ENCODE assay signal across 24 cellular contexts in the genomic region with DNA sequence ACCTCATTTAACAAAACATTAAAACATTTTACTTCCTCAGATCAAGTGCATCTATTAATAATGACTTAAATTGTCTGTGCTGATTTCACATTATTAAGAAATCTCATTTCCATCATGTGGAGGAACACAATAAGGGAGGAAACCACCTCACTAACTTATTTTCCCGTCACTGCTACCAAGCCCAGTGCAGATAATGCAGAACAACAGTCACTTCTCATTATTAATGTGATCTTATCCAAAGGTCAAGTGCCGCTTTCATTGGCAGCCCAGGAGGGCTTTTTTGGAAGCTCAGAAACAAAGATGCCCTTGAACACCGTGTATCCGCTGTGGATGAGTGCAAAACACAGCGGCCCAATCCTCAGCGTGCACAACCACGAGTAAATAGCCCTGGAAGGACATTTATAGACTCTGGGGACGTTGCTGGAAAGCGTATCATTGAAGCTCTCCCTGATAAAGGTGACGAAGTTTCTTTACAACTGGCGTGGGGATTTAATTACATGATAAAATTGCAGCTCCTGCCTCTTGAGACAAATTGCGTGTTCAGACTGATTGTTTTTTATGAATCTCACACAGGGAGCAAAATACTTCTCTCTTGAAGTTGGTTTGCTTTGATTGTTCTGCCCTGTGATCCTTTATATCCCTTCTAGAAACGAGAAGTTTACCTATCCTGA. TPM values are rescaled to one million over a fixed set of nuclear protein-coding genes. Genes with fewer than 3 reads are reported as not detected.
DNase-seq lines count a peak whose midpoint lies in the region; ATAC-seq and TF ChIP-seq lines count a peak whose summit lies in the region.
"Had no signal": no experiment of that assay in that cellular context is flagged by ENCODE, and none has a peak within 500 bp of the region (broad histone marks: within the 10 kb centered on the region; RNA-seq: fewer than 3 reads in every experiment).

No MANE protein-coding gene starts in this region.

- H3K27ac ChIP-seq in psoas muscle: peak overlapping the region; percentile 27
- H3K27ac ChIP-seq in trophoblast cell (ENCODE audit: low read depth, low read length): no peak overlapping the region
- H3K27ac ChIP-seq: C4-2B, dorsolateral prefrontal cortex, neutrophil, vagina had no signal

- H3K4me3 ChIP-seq in psoas muscle: no peak overlapping the region
- H3K4me3 ChIP-seq in trophoblast cell (ENCODE audit: low read depth, low read length): no peak overlapping the region
- H3K4me3 ChIP-seq: dorsolateral prefrontal cortex, vagina had no signal

- H3K14ac ChIP-seq in trophoblast cell (ENCODE audit: low read length): no peak overlapping the region

- H3K4ac ChIP-seq in trophoblast cell (ENCODE audit: low read depth, low read length): no peak overlapping the region

- H3K36me3 ChIP-seq in psoas muscle (ENCODE audit: insufficient read depth in 1 of 2, low read depth in 1 of 2) (no peaks in the 10 kb centered on the region), trophoblast cell (ENCODE audit: control insufficient read depth in 1 of 2, insufficient read depth in 2 of 2, low read length in 2 of 2) (no peaks in the 10 kb centered on the region)
- H3K36me3 ChIP-seq: neutrophil, vagina had no signal

- no peaks in the 10 kb centered on the region for H3K79me2 ChIP-seq in trophoblast cell (ENCODE audit: control insufficient read depth, insufficient read depth, low read length, poor library complexity)

- H2AK5ac ChIP-seq in trophoblast cell (ENCODE audit: low read length): no peak overlapping the region

- intact Hi-C loops in Right ventricle myocardium superior (cut with DNase I): no loop called here
- intact Hi-C loops in psoas muscle (cut with DNase I): no loop called here

- no peak overlapping the region for H2BK12ac ChIP-seq in trophoblast cell (ENCODE audit: low read length)

- H2BK5ac ChIP-seq in trophoblast cell (ENCODE audit: low read depth, low read length, poor library complexity): no peak overlapping the region

- CTCF ChIA-PET in activated CD4-positive, alpha-beta memory T cell treated with anti-CD3 and anti-CD28 coated beads, Interleukin-2, amount 10 ng/mL, durations not matched to agents 7 days and 5 days (lab: Charles Lee): no interaction called here

- no peak overlapping the region for H4K12ac ChIP-seq in trophoblast cell (ENCODE audit: low read depth, low read length)

- H3K4me1 ChIP-seq in psoas muscle (peaks cover 32% of the 10 kb centered on the region), trophoblast cell (ENCODE audit: control insufficient read depth in 1 of 2, insufficient read depth in 2 of 2, low read length in 2 of 2) (peaks cover 3 to 4% of the 10 kb centered on the region in 2 experiments)
- H3K4me1 ChIP-seq: vagina had no signal

- H3K9me3 Mint-ChIP-seq in activated CD4-positive, alpha-beta memory T cell treated with anti-CD3 and anti-CD28 coated beads, Interleukin-2, amount 10 ng/mL, durations not matched to agents 7 days and 5 days: no peaks in the 10 kb centered on the region
- H3K9me3 Mint-ChIP-seq: activated T-helper 17 cell treated with anti-CD3 and anti-CD28 coated beads, Interleukin-2, amount 50 U/mL, for 72 hours had no signal

- no peak overlapping the region for H4K8ac ChIP-seq in trophoblast cell (ENCODE audit: low read depth, low read length)

- H3K9ac ChIP-seq in trophoblast cell (ENCODE audit: low read length): no peak overlapping the region

- no peak overlapping the region for H3K27ac Mint-ChIP-seq in activated CD4-positive, alpha-beta memory T cell treated with anti-CD3 and anti-CD28 coated beads, Interleukin-2, amount 10 ng/mL, durations not matched to agents 7 days and 5 days
- H3K27ac Mint-ChIP-seq: activated naive CD8-positive, alpha-beta T cell; activated T-helper 17 cell treated with anti-CD3 and anti-CD28 coated beads, Interleukin-2, amount 50 U/mL, for 72 hours; stimulated activated memory B cell treated with anti-CD40 and anti-IgM and Interleukin-4, amounts not matched to agents 10 μg/mL and 1 μg/mL and 100 μg/mL, for 72 hours had no signal

- TF ChIP-seq CTCF in psoas muscle (IDR thresholded peaks at IDR 0.05): no peak

- H3K36me3 Mint-ChIP-seq in activated CD4-positive, alpha-beta memory T cell treated with anti-CD3 and anti-CD28 coated beads, Interleukin-2, amount 10 ng/mL, durations not matched to agents 7 days and 5 days (ENCODE audit: low read depth): no peaks in the 10 kb centered on the region
- H3K36me3 Mint-ChIP-seq: activated naive CD8-positive, alpha-beta T cell; stimulated activated memory B cell treated with anti-CD40 and anti-IgM and Interleukin-4, amounts not matched to agents 10 μg/mL and 1 μg/mL and 100 μg/mL, for 72 hours had no signal

- H3K4me2 ChIP-seq in trophoblast cell (ENCODE audit: low read length): no peak overlapping the region

- H3K4me3 Mint-ChIP-seq in activated CD4-positive, alpha-beta memory T cell treated with anti-CD3 and anti-CD28 coated beads, Interleukin-2, amount 10 ng/mL, durations not matched to agents 7 days and 5 days: no peak overlapping the region
- H3K4me3 Mint-ChIP-seq: activated naive CD8-positive, alpha-beta T cell; activated T-helper 17 cell treated with anti-CD3 and anti-CD28 coated beads, Interleukin-2, amount 50 U/mL, for 72 hours; stimulated activated memory B cell treated with anti-CD40 and anti-IgM and Interleukin-4, amounts not matched to agents 10 μg/mL and 1 μg/mL and 100 μg/mL, for 72 hours had no signal

- H2AFZ ChIP-seq in trophoblast cell (ENCODE audit: insufficient read depth, low read length, poor library complexity): no peak overlapping the region

- POLR2A ChIA-PET in activated CD4-positive, alpha-beta memory T cell treated with anti-CD3 and anti-CD28 coated beads, Interleukin-2, amount 10 ng/mL, durations not matched to agents 7 days and 5 days (lab: Charles Lee): no interaction called here

- ATAC-seq in Right ventricle myocardium superior (ENCODE audit: poor library complexity) (peak; percentile 77), psoas muscle (peak in 3 of 4 donors; percentile 41 to 62 (median 44))
- ATAC-seq: activated T-helper 17 cell treated with anti-CD3 and anti-CD28 coated beads, Interleukin-2, amount 50 U/mL, for 72 hours; stimulated activated memory B cell treated with anti-CD40 and anti-IgM and Interleukin-4, amounts not matched to agents 10 μg/mL and 1 μg/mL and 100 μg/mL, for 72 hours had no signal

- no peak overlapping the region for H4K91ac ChIP-seq in trophoblast cell (ENCODE audit: low read depth, low read length)

- H3K79me1 ChIP-seq in trophoblast cell (ENCODE audit: low read length): no peaks in the 10 kb centered on the region

- H3K9me3 ChIP-seq in psoas muscle: no peaks in the 10 kb centered on the region
- H3K9me3 ChIP-seq in trophoblast cell (ENCODE audit: insufficient read depth, low read depth, low read length): no peaks in the 10 kb centered on the region
- H3K9me3 ChIP-seq: neutrophil, vagina had no signal

- no peaks in the 10 kb centered on the region for H3K27me3 ChIP-seq in psoas muscle (ENCODE audit: insufficient read depth in 3 of 3, low read length in 2 of 3)
- H3K27me3 ChIP-seq in trophoblast cell (ENCODE audit: insufficient read depth, low read length): no peaks in the 10 kb centered on the region
- H3K27me3 ChIP-seq: vagina had no signal

- no peak overlapping the region for H3K18ac ChIP-seq in trophoblast cell (ENCODE audit: low read length)

- H3K4me1 Mint-ChIP-seq in activated CD4-positive, alpha-beta memory T cell treated with anti-CD3 and anti-CD28 coated beads, Interleukin-2, amount 10 ng/mL, durations not matched to agents 7 days and 5 days: no peaks in the 10 kb centered on the region
- H3K4me1 Mint-ChIP-seq: activated T-helper 17 cell treated with anti-CD3 and anti-CD28 coated beads, Interleukin-2, amount 50 U/mL, for 72 hours; stimulated activated memory B cell treated with anti-CD40 and anti-IgM and Interleukin-4, amounts not matched to agents 10 μg/mL and 1 μg/mL and 100 μg/mL, for 72 hours had no signal

- H2BK120ac ChIP-seq in trophoblast cell (ENCODE audit: insufficient read depth, low read length, poor library complexity): no peak overlapping the region

- WGBS in psoas muscle, 3 donors: 13 to 23% (median 13%) methylated on average over 13 of the region's 13 CpGs
- no CpG with 5 or more reads among the region's 13 CpGs for WGBS in trophoblast cell (ENCODE audit: extremely low coverage, insufficient coverage, insufficient read length)

- no peak overlapping the region for H3K23ac ChIP-seq in trophoblast cell (ENCODE audit: low read length)

- DNase-seq in DMS79 (lab: John Stamatoyannopoulos, UW) (peak; percentile 52), NCI-H2227 (lab: John Stamatoyannopoulos, UW; ENCODE audit: unreplicated experiment) (peak; percentile 64), Right ventricle myocardium superior (peak; percentile 58), psoas muscle (no peak), trophoblast cell (no peak)
- DNase-seq in activated naive CD4-positive, alpha-beta T cell treated with Interleukin-2 at 50 U/mL for 16 hours: no peak
- no peak for DNase-seq in activated CD4-positive, alpha-beta memory T cell treated with anti-CD3 and anti-CD28 coated beads, Interleukin-2, amount 10 ng/mL, durations not matched to agents 7 days and 5 days
- DNase-seq: activated CD8-positive, alpha-beta memory T cell treated with anti-CD3 and anti-CD28 coated beads, Interleukin-2, amount 50 U/mL, for 48 hours; dorsolateral prefrontal cortex; IMR-90; kidney; NCI-H1092 treated with DMSO at 0.1 percent for 48 hours; NCI-H2081 treated with DMSO at 0.1 percent for 48 hours; NCI-H69; OCI-M1; T-helper 9 cell had no signal

- peaks cover 2% of the 10 kb centered on the region for H3K27me3 Mint-ChIP-seq in activated CD4-positive, alpha-beta memory T cell treated with anti-CD3 and anti-CD28 coated beads, Interleukin-2, amount 10 ng/mL, durations not matched to agents 7 days and 5 days

RNA-seq across cellular contexts. Expression of a gene that starts 13.2 kb away (rescaled TPM):
- total RNA-seq in Right ventricle myocardium superior: 4.5 TPM
- 1 to 10 TPM in 3 of 4 donors, under 1 TPM in 1; 0.54 to 9.3 (median 1.9) TPM for total RNA-seq in psoas muscle
- polyA plus RNA-seq in psoas muscle: 1 to 10 TPM in 1 of 3 donors, under 1 TPM in 2; 0.04 to 1.1 (median 0.21) TPM
- polyA plus RNA-seq in trophoblast cell (2013): not detected in 2 replicates
- not detected for total RNA-seq in activated CD4-positive, alpha-beta memory T cell treated with anti-CD3 and anti-CD28 coated beads, Interleukin-2, amount 10 ng/mL, durations not matched to agents 7 days and 5 days
- total RNA-seq: activated T-helper 17 cell treated with anti-CD3 and anti-CD28 coated beads, Interleukin-2, amount 50 U/mL, for 72 hours; astrocyte; glomerular endothelial cell; IMR-90; kidney; vagina had no signal
- polyA plus RNA-seq: IMR-90 had no signal

Comparison
In these comparisons a context has a peak if more than half of its experiments do, and no peak if none do; other contexts are left out.
1. DNase-seq: peak in DMS79 (single experiment), NCI-H2227 (single experiment) and Right ventricle myocardium superior (single experiment); none in psoas muscle (0 of 2), trophoblast cell (0 of 2), activated naive CD4-positive, alpha-beta T cell treated with Interleukin-2 at 50 U/mL for 16 hours (single experiment) and activated CD4-positive, alpha-beta memory T cell treated with anti-CD3 and anti-CD28 coated beads, Interleukin-2, amount 10 ng/mL, durations not matched to agents 7 days and 5 days (single experiment).